19 cellular contexts compared by ENCODE assay signal in the genomic region with DNA sequence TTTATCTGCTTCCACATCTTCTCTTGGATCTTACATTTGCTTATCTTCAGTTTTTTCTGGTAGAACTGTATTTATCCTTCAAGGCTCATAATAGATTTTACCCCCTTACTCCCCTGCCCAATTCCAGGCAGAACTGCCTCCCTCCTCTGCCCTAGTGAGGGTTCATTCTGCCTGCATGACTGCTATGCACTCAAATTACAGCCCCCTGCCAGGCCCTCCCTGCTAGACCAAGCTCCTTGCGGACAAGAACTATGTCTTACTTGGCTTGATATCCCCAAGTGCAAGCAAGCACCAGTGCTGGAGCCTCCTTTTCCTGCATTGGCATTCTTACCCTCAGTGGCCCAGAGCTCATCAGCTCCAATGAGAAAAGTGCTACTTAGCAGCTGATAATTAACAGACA. TPM values are rescaled to one million over a fixed set of nuclear protein-coding genes. Genes with fewer than 3 reads are reported as not detected.
DNase-seq lines count a peak whose midpoint lies in the region; ATAC-seq and TF ChIP-seq lines count a peak whose summit lies in the region.
"Had no signal": no experiment of that assay in that cellular context is flagged by ENCODE, and none has a peak within 500 bp of the region (broad histone marks: within the 10 kb centered on the region; RNA-seq: fewer than 3 reads in every experiment).

No MANE protein-coding gene starts in this region.

- peaks cover 100% of the 10 kb centered on the region for H4K20me1 ChIP-seq in neural progenitor cell (ENCODE audit: low read depth)

- H3K36me3 ChIP-seq in HEK293 (ENCODE audit: control insufficient read depth in 2 of 2, insufficient read depth in 1 of 2, low read length in 2 of 2) (no peaks in the 10 kb centered on the region), neural progenitor cell (no peaks in the 10 kb centered on the region)
- H3K36me3 ChIP-seq: gastroesophageal sphincter, pancreas, Peyer's patch had no signal

- no peaks in the 10 kb centered on the region for H3K27me3 ChIP-seq in neural progenitor cell
- H3K27me3 ChIP-seq: gastroesophageal sphincter, pancreas, Peyer's patch had no signal

- no peak overlapping the region for H3K9ac ChIP-seq in neural progenitor cell

- H3K27ac Mint-ChIP-seq in T-helper 2 cell treated with Interferon-gamma antibody and Interleukin-4, amounts not matched to agents 5 μg/mL and 100 μg/mL, for 36 hours, result peak overlapping the region; percentile 51
- H3K27ac Mint-ChIP-seq in neural progenitor cell, result peak overlapping the region; percentile 2

- H3K4me3 Mint-ChIP-seq in T-helper 2 cell treated with Interferon-gamma antibody and Interleukin-4, amounts not matched to agents 5 μg/mL and 100 μg/mL, for 36 hours, result no peak overlapping the region
- H3K4me3 Mint-ChIP-seq in neural progenitor cell, result no peak overlapping the region

- DNase-seq in T-helper 2 cell treated with Interferon-gamma antibody and Interleukin-4, amounts not matched to agents 5 μg/mL and 100 μg/mL, for 36 hours (ENCODE audit: low spot score), result no peak
- DNase-seq in T-helper 2 cell (no peak), choroid plexus epithelial cell (ENCODE audit: low read depth) (peak; percentile 48), neural progenitor cell (ENCODE audit: low spot score) (peak; percentile 57)
- no peak for DNase-seq in stimulated activated CD4-positive, alpha-beta T cell treated with anti-CD3 and anti-CD28 coated beads, Interleukin-12 subunit alpha, Interleukin-12 subunit beta, amount 100 ng/mL, for 4 hours
- DNase-seq: activated CD4-positive, CD25-positive, alpha-beta regulatory T cell; Caco-2; cerebellar nuclear complex; GDM1; Karpas-422; midbrain; NCI-H526 treated with DMSO at 0.1 percent for 48 hours; Peyer's patch had no signal

- H3K9me3 Mint-ChIP-seq in T-helper 2 cell treated with Interferon-gamma antibody and Interleukin-4, amounts not matched to agents 5 μg/mL and 100 μg/mL, for 36 hours, result no peaks in the 10 kb centered on the region
- H3K9me3 Mint-ChIP-seq in neural progenitor cell, result no peaks in the 10 kb centered on the region

- no peaks in the 10 kb centered on the region for H3K27me3 Mint-ChIP-seq in T-helper 2 cell treated with Interferon-gamma antibody and Interleukin-4, amounts not matched to agents 5 μg/mL and 100 μg/mL, for 36 hours (ENCODE audit: low read depth)
- peaks cover 2% of the 10 kb centered on the region for H3K27me3 Mint-ChIP-seq in neural progenitor cell (ENCODE audit: insufficient read depth, low read depth)

- no peak for TF ChIP-seq CTCF in HEK293 (tag by site-specific recombination; IDR thresholded peaks at IDR 0.05)
- no peak for TF ChIP-seq CTCF in choroid plexus epithelial cell (conservative IDR thresholded peaks at IDR 0.05; ENCODE audit: low read depth, low read length)
- TF ChIP-seq CTCF in neural progenitor cell (IDR thresholded peaks at IDR 0.05), result no peak

- no peak overlapping the region for H3K27ac ChIP-seq in HEK293 (ENCODE audit: extremely low read depth, low read depth, low read length)
- no peak overlapping the region for H3K27ac ChIP-seq in neural progenitor cell
- H3K27ac ChIP-seq: A549, gastroesophageal sphincter, pancreas had no signal

- CTCF ChIA-PET in HEK293 (lab: Yijun Ruan, JAX), result interaction anchor here (1.1 to 1.7 kb wide), 2 partner anchors 23 to 68 kb away, joined by 3 to 7 read pairs; partner anchors contain the start of gene DYRK3

- ATAC-seq in HG03135 (IDR thresholded peaks at IDR 0.05; ENCODE audit: unreplicated experiment) (no peak), HG03354 (IDR thresholded peaks at IDR 0.05; ENCODE audit: poor library complexity, severe bottlenecking, unreplicated experiment) (no peak)
- ATAC-seq: A549, gastroesophageal sphincter, pancreas had no signal

- peaks cover 8% of the 10 kb centered on the region for H3K36me3 Mint-ChIP-seq in T-helper 2 cell treated with Interferon-gamma antibody and Interleukin-4, amounts not matched to agents 5 μg/mL and 100 μg/mL, for 36 hours (ENCODE audit: low read depth)
- peaks cover 5% of the 10 kb centered on the region for H3K36me3 Mint-ChIP-seq in neural progenitor cell

- H3K4me2 ChIP-seq in neural progenitor cell, result peak overlapping the region; percentile 49
- H3K4me2 ChIP-seq: A549 had no signal

- H3K4me1 ChIP-seq in HEK293 (ENCODE audit: control insufficient read depth, insufficient read depth, low read length), result peaks cover 8% of the 10 kb centered on the region
- peaks cover 56% of the 10 kb centered on the region for H3K4me1 ChIP-seq in neural progenitor cell

- no peak overlapping the region for H2AFZ ChIP-seq in neural progenitor cell (replicated peaks)

- H3K9me3 ChIP-seq in HEK293 (ENCODE audit: control insufficient read depth, insufficient read depth, low read depth, low read length) (no peaks in the 10 kb centered on the region), neural progenitor cell (ENCODE audit: low read depth) (no peaks in the 10 kb centered on the region)
- H3K9me3 ChIP-seq: A549, Caco-2, gastroesophageal sphincter, pancreas, Peyer's patch had no signal

- H3K4me3 ChIP-seq in HEK293 (ENCODE audit: low read depth, low read length) (no peak overlapping the region), choroid plexus epithelial cell (ENCODE audit: low read depth, low read length) (no peak overlapping the region), neural progenitor cell (no peak overlapping the region)
- H3K4me3 ChIP-seq: A549, gastroesophageal sphincter, pancreas, Peyer's patch had no signal

- POLR2A ChIA-PET in HEK293 (lab: Yijun Ruan, JAX), result interaction anchor here (1.0 kb wide), 1 partner anchor 13 kb away, joined by 3 read pairs; no protein-coding TSS in a partner anchor

- peaks cover 67% of the 10 kb centered on the region for H3K4me1 Mint-ChIP-seq in T-helper 2 cell treated with Interferon-gamma antibody and Interleukin-4, amounts not matched to agents 5 μg/mL and 100 μg/mL, for 36 hours (ENCODE audit: low read depth)
- peaks cover 75% of the 10 kb centered on the region for H3K4me1 Mint-ChIP-seq in neural progenitor cell

- H3K79me2 ChIP-seq in neural progenitor cell (ENCODE audit: low read depth), result peaks cover 67% of the 10 kb centered on the region

- peaks cover 42% of the 10 kb centered on the region for H3F3A ChIP-seq in neural progenitor cell (ENCODE audit: low read depth)

TF ChIP-seq in HEK293, 187 proteins besides CTCF, POLR2A, EP300 and RAD21:
- no peak for TF ChIP-seq ZNF292 (tag by site-specific recombination; IDR thresholded peaks at IDR 0.05; ENCODE audit: borderline replicate concordance, low read depth)
- TF ChIP-seq ZNF398 (tag by site-specific recombination; IDR thresholded peaks at IDR 0.05), result no peak
- TF ChIP-seq ZNF623 (tag by site-specific recombination; IDR thresholded peaks at IDR 0.05), result no peak
- TF ChIP-seq ZNF10 (tag by site-specific recombination; IDR thresholded peaks at IDR 0.05), result no peak
- TF ChIP-seq WT1 (tag by site-specific recombination; IDR thresholded peaks at IDR 0.05), result peak; percentile 59
- no peak for TF ChIP-seq ZFHX2 (tag by site-specific recombination; conservative IDR thresholded peaks at IDR 0.05)
- TF ChIP-seq ZBTB8A (tag by site-specific recombination; IDR thresholded peaks at IDR 0.05), result peak; percentile 27; the same call in 1 of the 2 replicates
- TF ChIP-seq PATZ1 (tag by site-specific recombination; IDR thresholded peaks at IDR 0.05), result no peak
- peak; percentile 65 for TF ChIP-seq ZIC2 (tag by site-specific recombination; IDR thresholded peaks at IDR 0.05)
- peak; percentile 58; the same call in 1 of the 2 replicates for TF ChIP-seq ZNF600 (tag by site-specific recombination; IDR thresholded peaks at IDR 0.05)
- TF ChIP-seq SP3 (tag by site-specific recombination; IDR thresholded peaks at IDR 0.05), result no peak
- peak; percentile 83 for TF ChIP-seq GLIS1 (tag by site-specific recombination; IDR thresholded peaks at IDR 0.05)

RNA-seq across cellular contexts. Expression of gene MAPKAPK2, which starts 18.1 kb away (rescaled TPM):
- total RNA-seq in neural progenitor cell (ENCODE audit: low replicate concordance), result 24.7 and 38.7 TPM in 2 replicates

Comparison
In these comparisons a context has a peak if more than half of its experiments do, and no peak if none do; other contexts are left out.
1. DNase-seq: peak in choroid plexus epithelial cell (single experiment) and neural progenitor cell (single experiment); none in T-helper 2 cell treated with Interferon-gamma antibody and Interleukin-4, amounts not matched to agents 5 μg/mL and 100 μg/mL, for 36 hours (single experiment), T-helper 2 cell (0 of 5) and stimulated activated CD4-positive, alpha-beta T cell treated with anti-CD3 and anti-CD28 coated beads, Interleukin-12 subunit alpha, Interleukin-12 subunit beta, amount 100 ng/mL, for 4 hours (single experiment).